ENCODE assay signal across 1 cellular context in the genomic region with DNA sequence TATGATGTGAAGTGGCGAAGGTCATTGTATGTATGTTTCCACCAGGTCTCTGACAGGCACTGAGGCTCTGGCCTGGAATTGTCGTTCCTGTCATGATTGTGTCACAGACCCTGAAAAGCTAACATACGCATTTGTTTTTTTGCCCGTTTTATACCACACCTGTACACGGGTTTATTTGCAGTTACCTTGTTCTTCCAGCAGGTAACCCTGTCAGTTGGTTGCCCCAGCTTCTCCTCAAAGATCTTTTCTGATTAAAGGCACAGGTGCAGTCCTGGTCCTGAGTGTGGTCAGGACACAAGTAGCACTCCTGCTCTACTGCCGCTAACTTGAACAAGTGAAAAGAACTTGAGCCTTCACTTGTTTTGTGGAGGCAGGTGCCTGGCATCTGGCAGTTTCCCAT.
TF ChIP-seq lines count a peak whose summit lies in the region.

No MANE protein-coding gene starts in this region.

TF ChIP-seq in HCT116, 20 proteins besides CTCF, POLR2A, EP300 and RAD21 (continued from another document):
- TF ChIP-seq, protein P1, sequence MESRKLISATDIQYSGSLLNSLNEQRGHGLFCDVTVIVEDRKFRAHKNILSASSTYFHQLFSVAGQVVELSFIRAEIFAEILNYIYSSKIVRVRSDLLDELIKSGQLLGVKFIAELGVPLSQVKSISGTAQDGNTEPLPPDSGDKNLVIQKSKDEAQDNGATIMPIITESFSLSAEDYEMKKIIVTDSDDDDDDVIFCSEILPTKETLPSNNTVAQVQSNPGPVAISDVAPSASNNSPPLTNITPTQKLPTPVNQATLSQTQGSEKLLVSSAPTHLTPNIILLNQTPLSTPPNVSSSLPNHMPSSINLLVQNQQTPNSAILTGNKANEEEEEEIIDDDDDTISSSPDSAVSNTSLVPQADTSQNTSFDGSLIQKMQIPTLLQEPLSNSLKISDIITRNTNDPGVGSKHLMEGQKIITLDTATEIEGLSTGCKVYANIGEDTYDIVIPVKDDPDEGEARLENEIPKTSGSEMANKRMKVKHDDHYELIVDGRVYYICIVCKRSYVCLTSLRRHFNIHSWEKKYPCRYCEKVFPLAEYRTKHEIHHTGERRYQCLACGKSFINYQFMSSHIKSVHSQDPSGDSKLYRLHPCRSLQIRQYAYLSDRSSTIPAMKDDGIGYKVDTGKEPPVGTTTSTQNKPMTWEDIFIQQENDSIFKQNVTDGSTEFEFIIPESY (IDR thresholded peaks at IDR 0.05; ENCODE audit: extremely low read depth, insufficient replicate concordance, low read length), result no peak
- TF ChIP-seq REST (IDR thresholded peaks at IDR 0.05; ENCODE audit: low read depth), result no peak
- no peak for TF ChIP-seq CEBPB (IDR thresholded peaks at IDR 0.05; ENCODE audit: low read depth)
- TF ChIP-seq, protein P2, sequence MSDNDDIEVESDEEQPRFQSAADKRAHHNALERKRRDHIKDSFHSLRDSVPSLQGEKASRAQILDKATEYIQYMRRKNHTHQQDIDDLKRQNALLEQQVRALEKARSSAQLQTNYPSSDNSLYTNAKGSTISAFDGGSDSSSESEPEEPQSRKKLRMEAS (IDR thresholded peaks at IDR 0.05), result no peak
